ENCODE assay signal across 23 cellular contexts in genomic region chr1:147337040-147337439, GRCh38.
DNase-seq lines count a peak whose midpoint lies in the region; ATAC-seq and TF ChIP-seq lines count a peak whose summit lies in the region.
"Had no signal": no experiment of that assay in that cellular context is flagged by ENCODE, and none has a peak within 500 bp of the region (broad histone marks: within the 10 kb centered on the region; RNA-seq: fewer than 3 reads in every experiment).

No MANE protein-coding gene starts in this region.

- CTCF ChIA-PET in naive thymus-derived CD4-positive, alpha-beta T cell (lab: Charles Lee) = no interaction called here

- H3K27me3 ChIP-seq in HUES6 (ENCODE audit: control insufficient read depth, insufficient read depth, low read length) (no peaks in the 10 kb centered on the region), HAP-1 (ENCODE audit: low read depth) (peaks cover 15% of the 10 kb centered on the region)
- peaks cover 0 to 5% of the 10 kb centered on the region in 2 donors for H3K27me3 ChIP-seq in naive thymus-derived CD4-positive, alpha-beta T cell (ENCODE audit: control insufficient read depth in 2 of 2, insufficient read depth in 2 of 2, low read length in 2 of 2)
- H3K27me3 ChIP-seq: ascending aorta, vagina had no signal

- peaks cover 6% of the 10 kb centered on the region for H3K27me3 Mint-ChIP-seq in nephron progenitor cell (ENCODE audit: low read depth, poor library complexity)
- peaks cover 35 to 51% (median 45%) of the 10 kb centered on the region in 5 donors for H3K27me3 Mint-ChIP-seq in naive thymus-derived CD4-positive, alpha-beta T cell

- no peaks in the 10 kb centered on the region for H3K36me3 ChIP-seq in HUES6 (ENCODE audit: control insufficient read depth, insufficient read depth, low read length)
- no peaks in the 10 kb centered on the region for H3K36me3 ChIP-seq in naive thymus-derived CD4-positive, alpha-beta T cell (ENCODE audit: control insufficient read depth in 2 of 3, insufficient read depth in 3 of 3, low read length in 3 of 3)
- no peaks in the 10 kb centered on the region for H3K36me3 ChIP-seq in HAP-1 (replicated peaks)
- H3K36me3 ChIP-seq: ascending aorta, heart left ventricle, vagina had no signal

- ATAC-seq in HG03095 (IDR thresholded peaks at IDR 0.05; ENCODE audit: unreplicated experiment) = no peak
- no peak for ATAC-seq in naive thymus-derived CD4-positive, alpha-beta T cell
- ATAC-seq: activated T-cell treated with anti-CD3 and anti-CD28 coated beads, Interleukin-2, amount 50 U/mL, for 72 hours; heart left ventricle; natural killer cell treated with Interleukin-12 subunit alpha and Interleukin-12 subunit beta and Interleukin-15 and Interleukin-18, amount 100 ng/mL, for 72 hours had no signal

- no peak overlapping the region for H3K27ac Mint-ChIP-seq in nephron progenitor cell
- no peak overlapping the region for H3K27ac Mint-ChIP-seq in naive thymus-derived CD4-positive, alpha-beta T cell
- H3K27ac Mint-ChIP-seq: activated naive CD4-positive, alpha-beta T cell treated with anti-CD3 and anti-CD28 coated beads, Interleukin-2, amount 50 U/mL, for 24 hours; activated T-cell treated with anti-CD3 and anti-CD28 coated beads, Interleukin-2, amount 50 U/mL, for 72 hours; CD4-positive, alpha-beta memory T cell; natural killer cell treated with Interleukin-12 subunit alpha and Interleukin-12 subunit beta and Interleukin-15 and Interleukin-18, amount 100 ng/mL, for 72 hours had no signal

- H3K9me3 ChIP-seq in HUES6 (ENCODE audit: control insufficient read depth, insufficient read depth, low read depth, low read length) (no peaks in the 10 kb centered on the region), HAP-1 (no peaks in the 10 kb centered on the region)
- H3K9me3 ChIP-seq in naive thymus-derived CD4-positive, alpha-beta T cell (ENCODE audit: control insufficient read depth in 2 of 3, low read length in 3 of 3) = no peaks in the 10 kb centered on the region
- H3K9me3 ChIP-seq: ascending aorta, heart left ventricle, SK-N-SH, vagina had no signal

- no peaks in the 10 kb centered on the region for H3K36me3 Mint-ChIP-seq in nephron progenitor cell (ENCODE audit: low read depth)
- H3K36me3 Mint-ChIP-seq in naive thymus-derived CD4-positive, alpha-beta T cell = no peaks in the 10 kb centered on the region
- H3K36me3 Mint-ChIP-seq: activated naive CD4-positive, alpha-beta T cell treated with anti-CD3 and anti-CD28 coated beads, Interleukin-2, amount 50 U/mL, for 24 hours; CD4-positive, alpha-beta memory T cell; natural killer cell treated with Interleukin-12 subunit alpha and Interleukin-12 subunit beta and Interleukin-15 and Interleukin-18, amount 100 ng/mL, for 72 hours had no signal

- H3K9ac ChIP-seq in HUES6 (ENCODE audit: low read length) = no peak overlapping the region
- H3K9ac ChIP-seq: SK-N-SH had no signal

- TF ChIP-seq CTCF in fibroblast of mammary gland (conservative IDR thresholded peaks at IDR 0.05; ENCODE audit: control insufficient read depth, insufficient read depth, low read depth, low read length) (no peak), nephron progenitor cell (IDR thresholded peaks at IDR 0.05) (no peak)

- POLR2A ChIA-PET in naive thymus-derived CD4-positive, alpha-beta T cell (lab: Charles Lee) = no interaction called here

- H3K9me3 Mint-ChIP-seq in nephron progenitor cell = no peaks in the 10 kb centered on the region
- peaks cover 0 to 8% (median 0%) of the 10 kb centered on the region in 11 donors for H3K9me3 Mint-ChIP-seq in naive thymus-derived CD4-positive, alpha-beta T cell
- H3K9me3 Mint-ChIP-seq: activated naive CD4-positive, alpha-beta T cell treated with anti-CD3 and anti-CD28 coated beads, Interleukin-2, amount 50 U/mL, for 24 hours; activated T-cell treated with anti-CD3 and anti-CD28 coated beads, Interleukin-2, amount 50 U/mL, for 72 hours; natural killer cell treated with Interleukin-12 subunit alpha and Interleukin-12 subunit beta and Interleukin-15 and Interleukin-18, amount 100 ng/mL, for 72 hours had no signal

- DNase-seq in EH (ENCODE audit: low read depth) (peak; percentile 25), fibroblast of mammary gland (ENCODE audit: low read depth) (peak; percentile 18), nephron progenitor cell (peak; percentile 24), SKM-1 (lab: John Stamatoyannopoulos, UW; ENCODE audit: unreplicated experiment) (no peak), HAP-1 (ENCODE audit: low spot score in 2 of 2) (no peak)
- no peak for DNase-seq in naive thymus-derived CD4-positive, alpha-beta T cell
- DNase-seq: activated T-cell treated with anti-CD3 and anti-CD28 coated beads, Interleukin-2, amount 50 U/mL, for 72 hours; CD4-positive, alpha-beta memory T cell; cerebellar nuclear complex; DND-41; effector memory CD4-positive, alpha-beta T cell; heart left ventricle; IMR-90; mesenchymal stem cell; NCI-H1694; NCI-H446; SK-N-SH had no signal

- intact Hi-C loops in naive thymus-derived CD4-positive, alpha-beta T cell (cut with micrococcal nuclease) = no loop called here

- in situ Hi-C loops in HAP-1 (cut with MboI; ENCODE audit: low sequenced_read_pairs) = no loop called here

- H3K4me3 ChIP-seq in HUES6 (ENCODE audit: low read depth, low read length) = no peak overlapping the region
- no peak overlapping the region for H3K4me3 ChIP-seq in fibroblast of mammary gland (ENCODE audit: control insufficient read depth, low read depth, low read length)
- no peak overlapping the region for H3K4me3 ChIP-seq in naive thymus-derived CD4-positive, alpha-beta T cell (ENCODE audit: low read length)
- H3K4me3 ChIP-seq in HAP-1 = no peak overlapping the region
- H3K4me3 ChIP-seq: ascending aorta, heart left ventricle, vagina had no signal

- H3K4me3 Mint-ChIP-seq in nephron progenitor cell = no peak overlapping the region
- no peak overlapping the region for H3K4me3 Mint-ChIP-seq in naive thymus-derived CD4-positive, alpha-beta T cell
- H3K4me3 Mint-ChIP-seq: activated naive CD4-positive, alpha-beta T cell treated with anti-CD3 and anti-CD28 coated beads, Interleukin-2, amount 50 U/mL, for 24 hours; activated T-cell treated with anti-CD3 and anti-CD28 coated beads, Interleukin-2, amount 50 U/mL, for 72 hours; CD4-positive, alpha-beta memory T cell; natural killer cell treated with Interleukin-12 subunit alpha and Interleukin-12 subunit beta and Interleukin-15 and Interleukin-18, amount 100 ng/mL, for 72 hours had no signal

- H3K4me1 ChIP-seq in HUES6 (ENCODE audit: control insufficient read depth, insufficient read depth, low read length) = peaks cover 28% of the 10 kb centered on the region
- no peaks in the 10 kb centered on the region for H3K4me1 ChIP-seq in naive thymus-derived CD4-positive, alpha-beta T cell (ENCODE audit: control insufficient read depth in 2 of 2, insufficient read depth in 2 of 2, low read length in 2 of 2)
- no peaks in the 10 kb centered on the region for H3K4me1 ChIP-seq in HAP-1
- H3K4me1 ChIP-seq: ascending aorta, heart left ventricle, vagina had no signal

- H3K27ac ChIP-seq in HUES6 (ENCODE audit: low read depth, low read length) = peak overlapping the region; percentile 54; the same call in 1 of the 2 replicates
- no peak overlapping the region for H3K27ac ChIP-seq in naive thymus-derived CD4-positive, alpha-beta T cell (ENCODE audit: low read depth, low read length)
- H3K27ac ChIP-seq: ascending aorta, heart left ventricle, vagina had no signal

- peaks cover 7% of the 10 kb centered on the region for H3K4me1 Mint-ChIP-seq in nephron progenitor cell
- no peaks in the 10 kb centered on the region for H3K4me1 Mint-ChIP-seq in naive thymus-derived CD4-positive, alpha-beta T cell
- H3K4me1 Mint-ChIP-seq: activated naive CD4-positive, alpha-beta T cell treated with anti-CD3 and anti-CD28 coated beads, Interleukin-2, amount 50 U/mL, for 24 hours; CD4-positive, alpha-beta memory T cell had no signal

Comparison
In these comparisons a context has a peak if more than half of its experiments do, and no peak if none do; other contexts are left out.
1. DNase-seq: peak in EH (single experiment), fibroblast of mammary gland (single experiment) and nephron progenitor cell (single experiment); none in SKM-1 (single experiment), naive thymus-derived CD4-positive, alpha-beta T cell (0 of 9) and HAP-1 (0 of 2).